In the genomic region with DNA sequence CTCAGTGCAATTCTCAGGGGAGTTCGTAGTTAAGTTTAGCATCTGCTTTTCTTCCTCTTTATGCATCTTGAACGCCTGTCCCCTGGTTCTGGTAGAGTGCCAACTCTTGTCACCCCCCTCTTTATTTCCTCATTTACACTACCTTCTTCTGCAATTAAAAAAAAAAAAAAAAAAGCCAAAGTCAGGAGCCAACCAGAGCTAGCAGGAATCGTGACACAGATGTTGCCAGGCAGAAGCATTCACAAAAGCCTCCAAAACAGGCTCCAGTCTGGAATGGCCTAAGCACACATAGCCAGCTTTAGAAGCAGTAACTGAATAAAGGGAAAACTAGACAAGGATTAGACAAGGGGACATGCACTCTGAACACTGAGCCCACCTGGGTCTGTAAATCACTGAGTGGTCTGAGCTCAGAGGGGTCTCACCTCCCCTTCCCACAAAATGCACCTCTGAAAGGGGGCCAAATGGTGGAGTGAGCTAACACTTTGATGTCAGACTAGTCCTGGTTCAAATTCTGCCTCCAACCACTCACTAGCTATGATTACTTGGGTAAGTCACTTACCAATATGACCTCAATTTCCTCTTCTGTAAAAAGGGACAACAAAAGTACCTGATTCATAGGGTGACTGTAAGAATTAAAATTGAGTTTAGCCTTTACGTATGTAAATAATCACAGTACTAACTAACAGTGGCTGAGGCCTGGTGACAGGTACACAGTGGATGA, we compare ENCODE assay signal across 1 cellular context.
TF ChIP-seq lines count a peak whose summit lies in the region.

No MANE protein-coding gene starts in this region.

TF ChIP-seq in HEK293, 187 proteins besides CTCF, POLR2A, EP300 and RAD21:
- TF ChIP-seq, protein P1, sequence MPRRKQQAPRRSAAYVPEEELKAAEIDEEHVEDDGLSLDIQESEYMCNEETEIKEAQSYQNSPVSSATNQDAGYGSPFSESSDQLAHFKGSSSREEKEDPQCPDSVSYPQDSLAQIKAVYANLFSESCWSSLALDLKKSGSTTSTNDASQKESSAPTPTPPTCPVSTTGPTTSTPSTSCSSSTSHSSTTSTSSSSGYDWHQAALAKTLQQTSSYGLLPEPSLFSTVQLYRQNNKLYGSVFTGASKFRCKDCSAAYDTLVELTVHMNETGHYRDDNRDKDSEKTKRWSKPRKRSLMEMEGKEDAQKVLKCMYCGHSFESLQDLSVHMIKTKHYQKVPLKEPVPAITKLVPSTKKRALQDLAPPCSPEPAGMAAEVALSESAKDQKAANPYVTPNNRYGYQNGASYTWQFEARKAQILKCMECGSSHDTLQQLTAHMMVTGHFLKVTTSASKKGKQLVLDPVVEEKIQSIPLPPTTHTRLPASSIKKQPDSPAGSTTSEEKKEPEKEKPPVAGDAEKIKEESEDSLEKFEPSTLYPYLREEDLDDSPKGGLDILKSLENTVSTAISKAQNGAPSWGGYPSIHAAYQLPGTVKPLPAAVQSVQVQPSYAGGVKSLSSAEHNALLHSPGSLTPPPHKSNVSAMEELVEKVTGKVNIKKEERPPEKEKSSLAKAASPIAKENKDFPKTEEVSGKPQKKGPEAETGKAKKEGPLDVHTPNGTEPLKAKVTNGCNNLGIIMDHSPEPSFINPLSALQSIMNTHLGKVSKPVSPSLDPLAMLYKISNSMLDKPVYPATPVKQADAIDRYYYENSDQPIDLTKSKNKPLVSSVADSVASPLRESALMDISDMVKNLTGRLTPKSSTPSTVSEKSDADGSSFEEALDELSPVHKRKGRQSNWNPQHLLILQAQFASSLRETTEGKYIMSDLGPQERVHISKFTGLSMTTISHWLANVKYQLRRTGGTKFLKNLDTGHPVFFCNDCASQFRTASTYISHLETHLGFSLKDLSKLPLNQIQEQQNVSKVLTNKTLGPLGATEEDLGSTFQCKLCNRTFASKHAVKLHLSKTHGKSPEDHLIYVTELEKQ (tag by site-specific recombination; IDR thresholded peaks at IDR 0.05; ENCODE audit: borderline replicate concordance) = no peak
- TF ChIP-seq ZNF837 (tag by site-specific recombination; IDR thresholded peaks at IDR 0.05) (no peak), ZNF121 (tag by site-specific recombination; IDR thresholded peaks at IDR 0.05) (no peak), ZNF266 (tag by site-specific recombination; IDR thresholded peaks at IDR 0.05; ENCODE audit: low read depth) (no peak), ZNF132 (tag by site-specific recombination; IDR thresholded peaks at IDR 0.05; ENCODE audit: borderline replicate concordance) (no peak), FEZF1 (tag by site-specific recombination; IDR thresholded peaks at IDR 0.05) (no peak), ZNF654 (tag by site-specific recombination; IDR thresholded peaks at IDR 0.05; ENCODE audit: low read depth) (no peak), ZBTB7A (tag by site-specific recombination; IDR thresholded peaks at IDR 0.05; ENCODE audit: low read depth) (no peak), ZNF274 (IDR thresholded peaks at IDR 0.05; ENCODE audit: low read length) (no peak), ZNF274 (tag by site-specific recombination; IDR thresholded peaks at IDR 0.05; ENCODE audit: borderline replicate concordance) (no peak), ZNF600 (tag by site-specific recombination; IDR thresholded peaks at IDR 0.05) (peak; percentile 75), TRIM28 (IDR thresholded peaks at IDR 0.05; ENCODE audit: borderline replicate concordance, low read length) (no peak), ZNF514 (tag by site-specific recombination; IDR thresholded peaks at IDR 0.05) (no peak), ZNF324 (tag by site-specific recombination; IDR thresholded peaks at IDR 0.05) (no peak), ZNF140 (tag by site-specific recombination; IDR thresholded peaks at IDR 0.05) (no peak), ZNF341 (tag by site-specific recombination; IDR thresholded peaks at IDR 0.05; ENCODE audit: low read depth) (peak; percentile 50), WT1 (tag by site-specific recombination; IDR thresholded peaks at IDR 0.05) (0 out of 2 replicates have a peak, but pooled peaks have one; percentile 10)
- TF ChIP-seq, protein P2, sequence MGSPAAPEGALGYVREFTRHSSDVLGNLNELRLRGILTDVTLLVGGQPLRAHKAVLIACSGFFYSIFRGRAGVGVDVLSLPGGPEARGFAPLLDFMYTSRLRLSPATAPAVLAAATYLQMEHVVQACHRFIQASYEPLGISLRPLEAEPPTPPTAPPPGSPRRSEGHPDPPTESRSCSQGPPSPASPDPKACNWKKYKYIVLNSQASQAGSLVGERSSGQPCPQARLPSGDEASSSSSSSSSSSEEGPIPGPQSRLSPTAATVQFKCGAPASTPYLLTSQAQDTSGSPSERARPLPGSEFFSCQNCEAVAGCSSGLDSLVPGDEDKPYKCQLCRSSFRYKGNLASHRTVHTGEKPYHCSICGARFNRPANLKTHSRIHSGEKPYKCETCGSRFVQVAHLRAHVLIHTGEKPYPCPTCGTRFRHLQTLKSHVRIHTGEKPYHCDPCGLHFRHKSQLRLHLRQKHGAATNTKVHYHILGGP (tag by site-specific recombination; IDR thresholded peaks at IDR 0.05) = no peak
- TF ChIP-seq, protein P3, sequence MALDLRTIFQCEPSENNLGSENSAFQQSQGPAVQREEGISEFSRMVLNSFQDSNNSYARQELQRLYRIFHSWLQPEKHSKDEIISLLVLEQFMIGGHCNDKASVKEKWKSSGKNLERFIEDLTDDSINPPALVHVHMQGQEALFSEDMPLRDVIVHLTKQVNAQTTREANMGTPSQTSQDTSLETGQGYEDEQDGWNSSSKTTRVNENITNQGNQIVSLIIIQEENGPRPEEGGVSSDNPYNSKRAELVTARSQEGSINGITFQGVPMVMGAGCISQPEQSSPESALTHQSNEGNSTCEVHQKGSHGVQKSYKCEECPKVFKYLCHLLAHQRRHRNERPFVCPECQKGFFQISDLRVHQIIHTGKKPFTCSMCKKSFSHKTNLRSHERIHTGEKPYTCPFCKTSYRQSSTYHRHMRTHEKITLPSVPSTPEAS (tag by site-specific recombination; IDR thresholded peaks at IDR 0.05) = no peak
- TF ChIP-seq, protein P4, sequence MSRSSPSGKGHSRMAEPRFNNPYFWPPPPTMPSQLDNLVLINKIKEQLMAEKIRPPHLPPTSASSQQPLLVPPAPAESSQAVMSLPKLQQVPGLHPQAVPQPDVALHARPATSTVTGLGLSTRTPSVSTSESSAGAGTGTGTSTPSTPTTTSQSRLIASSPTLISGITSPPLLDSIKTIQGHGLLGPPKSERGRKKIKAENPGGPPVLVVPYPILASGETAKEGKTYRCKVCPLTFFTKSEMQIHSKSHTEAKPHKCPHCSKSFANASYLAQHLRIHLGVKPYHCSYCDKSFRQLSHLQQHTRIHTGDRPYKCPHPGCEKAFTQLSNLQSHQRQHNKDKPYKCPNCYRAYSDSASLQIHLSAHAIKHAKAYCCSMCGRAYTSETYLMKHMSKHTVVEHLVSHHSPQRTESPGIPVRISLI (tag by site-specific recombination; IDR thresholded peaks at IDR 0.05) = peak; percentile 99
- TF ChIP-seq, protein P5, sequence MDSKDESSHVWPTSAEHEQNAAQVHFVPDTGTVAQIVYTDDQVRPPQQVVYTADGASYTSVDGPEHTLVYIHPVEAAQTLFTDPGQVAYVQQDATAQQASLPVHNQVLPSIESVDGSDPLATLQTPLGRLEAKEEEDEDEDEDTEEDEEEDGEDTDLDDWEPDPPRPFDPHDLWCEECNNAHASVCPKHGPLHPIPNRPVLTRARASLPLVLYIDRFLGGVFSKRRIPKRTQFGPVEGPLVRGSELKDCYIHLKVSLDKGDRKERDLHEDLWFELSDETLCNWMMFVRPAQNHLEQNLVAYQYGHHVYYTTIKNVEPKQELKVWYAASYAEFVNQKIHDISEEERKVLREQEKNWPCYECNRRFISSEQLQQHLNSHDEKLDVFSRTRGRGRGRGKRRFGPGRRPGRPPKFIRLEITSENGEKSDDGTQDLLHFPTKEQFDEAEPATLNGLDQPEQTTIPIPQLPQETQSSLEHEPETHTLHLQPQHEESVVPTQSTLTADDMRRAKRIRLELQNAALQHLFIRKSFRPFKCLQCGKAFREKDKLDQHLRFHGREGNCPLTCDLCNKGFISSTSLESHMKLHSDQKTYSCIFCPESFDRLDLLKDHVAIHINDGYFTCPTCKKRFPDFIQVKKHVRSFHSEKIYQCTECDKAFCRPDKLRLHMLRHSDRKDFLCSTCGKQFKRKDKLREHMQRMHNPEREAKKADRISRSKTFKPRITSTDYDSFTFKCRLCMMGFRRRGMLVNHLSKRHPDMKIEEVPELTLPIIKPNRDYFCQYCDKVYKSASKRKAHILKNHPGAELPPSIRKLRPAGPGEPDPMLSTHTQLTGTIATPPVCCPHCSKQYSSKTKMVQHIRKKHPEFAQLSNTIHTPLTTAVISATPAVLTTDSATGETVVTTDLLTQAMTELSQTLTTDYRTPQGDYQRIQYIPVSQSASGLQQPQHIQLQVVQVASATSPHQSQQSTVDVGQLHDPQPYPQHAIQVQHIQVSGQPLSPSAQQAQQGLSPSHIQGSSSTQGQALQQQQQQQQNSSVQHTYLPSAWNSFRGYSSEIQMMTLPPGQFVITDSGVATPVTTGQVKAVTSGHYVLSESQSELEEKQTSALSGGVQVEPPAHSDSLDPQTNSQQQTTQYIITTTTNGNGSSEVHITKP (tag by site-specific recombination; IDR thresholded peaks at IDR 0.05) = peak; percentile 96
